8 cellular contexts compared by ENCODE assay signal in the genomic region with DNA sequence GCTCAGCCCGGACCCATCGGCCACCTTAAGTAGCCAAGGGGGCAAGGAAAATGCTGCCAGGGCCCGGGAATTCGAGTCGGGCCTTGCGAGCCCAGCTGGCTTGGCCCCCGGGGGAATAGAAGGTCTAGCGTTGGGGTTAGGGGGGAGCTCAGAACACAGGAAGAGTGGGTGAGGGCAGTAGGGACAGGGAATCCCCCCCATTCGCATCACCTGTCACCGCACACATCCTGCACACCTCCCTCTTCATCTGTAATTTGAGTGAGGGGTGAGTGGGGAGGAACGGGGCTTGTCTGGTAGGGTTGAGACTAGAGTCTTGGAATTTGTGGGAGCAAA. TPM values are rescaled to one million over a fixed set of nuclear protein-coding genes. Genes with fewer than 3 reads are reported as not detected.
DNase-seq lines count a peak whose midpoint lies in the region; ATAC-seq, FAIRE-seq and TF ChIP-seq lines count a peak whose summit lies in the region.

No MANE protein-coding gene starts in this region.

- no peak for FAIRE-seq in frontal cortex (lab: Jason Lieb, UNC)

- peaks cover 28% of the 10 kb centered on the region for H3K27me3 Mint-ChIP-seq in progenitor cell of endocrine pancreas

- H3K36me3 ChIP-seq in OCI-LY3 (replicated peaks; ENCODE audit: low read depth, low read length) = peaks cover 3% of the 10 kb centered on the region

- ATAC-seq in GM18511 (IDR thresholded peaks at IDR 0.05; ENCODE audit: unreplicated experiment) = peak; percentile 22

- H3K27ac ChIP-seq in OCI-LY3 (ENCODE audit: low read length) = peak overlapping the region; percentile 33
- H3K27ac ChIP-seq in epithelial cell of prostate = peak overlapping the region; percentile 74

- peaks cover 44% of the 10 kb centered on the region for H3K4me1 ChIP-seq in OCI-LY3 (ENCODE audit: low read length)

- peaks cover 17% of the 10 kb centered on the region for H3K27me3 ChIP-seq in OCI-LY3 (ENCODE audit: low read depth, low read length)

- H3K4me1 Mint-ChIP-seq in progenitor cell of endocrine pancreas (ENCODE audit: low read depth) = peaks cover 38% of the 10 kb centered on the region

- peak overlapping the region; percentile 77 for H3K4me3 Mint-ChIP-seq in progenitor cell of endocrine pancreas (ENCODE audit: low read depth)

- H3K4me2 ChIP-seq in OCI-LY3 (ENCODE audit: low read length) = peak overlapping the region; percentile 88

- H3K36me3 Mint-ChIP-seq in progenitor cell of endocrine pancreas (ENCODE audit: insufficient read depth) = no peaks in the 10 kb centered on the region

- peak overlapping the region; percentile 50 for H2AFZ ChIP-seq in OCI-LY3 (ENCODE audit: low read depth, low read length)

- TF ChIP-seq CTCF in OCI-LY3 (IDR thresholded peaks at IDR 0.05; ENCODE audit: low read depth, low read length) (no peak), progenitor cell of endocrine pancreas (IDR thresholded peaks at IDR 0.05; ENCODE audit: unreplicated experiment) (no peak)

- peak overlapping the region; percentile 84 for H3K4me3 ChIP-seq in OCI-LY3 (ENCODE audit: low read length)

- H3K9me3 Mint-ChIP-seq in progenitor cell of endocrine pancreas (ENCODE audit: low read depth) = no peaks in the 10 kb centered on the region

- H3K9me3 ChIP-seq in OCI-LY3 (ENCODE audit: insufficient read depth, low read length) = no peaks in the 10 kb centered on the region

- DNase-seq in epithelial cell of prostate (ENCODE audit: low read depth, low spot score) = no peak
- DNase-seq in progenitor cell of endocrine pancreas (ENCODE audit: low spot score, unreplicated experiment) = no peak
- no peak for DNase-seq in SKM-1 treated with dmso at 0.1 percent for 144 hours (lab: John Stamatoyannopoulos, UW; ENCODE audit: unreplicated experiment)
- no peak for DNase-seq in AG08396 (ENCODE audit: low spot score)
- DNase-seq in frontal cortex (ENCODE audit: low spot score in 2 of 2) = no peak
- no peak for DNase-seq in stimulated activated CD4-positive, alpha-beta T cell treated with anti-CD3 and anti-CD28 coated beads, Interleukin-4, amount 100 ng/mL, for 4 hours

- peak overlapping the region; percentile 87 for H3K9ac ChIP-seq in OCI-LY3 (ENCODE audit: low read length)

- H3K79me2 ChIP-seq in OCI-LY3 (ENCODE audit: low read length) = peaks cover 43% of the 10 kb centered on the region

- H4K20me1 ChIP-seq in OCI-LY3 (ENCODE audit: insufficient read depth, low read length) = peaks cover 5% of the 10 kb centered on the region

- peak overlapping the region; percentile 90 for H3K27ac Mint-ChIP-seq in progenitor cell of endocrine pancreas

RNA-seq across cellular contexts. Expression of gene PLXNA2, which starts 0.4 kb away (rescaled TPM):
- total RNA-seq in progenitor cell of endocrine pancreas (32.9 and 34.9 TPM in 2 replicates), frontal cortex (37.9 TPM)
